2 cellular contexts compared by ENCODE assay signal in genomic region chr17:37024181-37024637, GRCh38.
TF ChIP-seq lines count a peak whose summit lies in the region.

No MANE protein-coding gene starts in this region.

TF ChIP-seq in liver, 16 proteins besides CTCF, POLR2A, EP300 and RAD21:
- TF ChIP-seq MAX (IDR thresholded peaks at IDR 0.05) (peak; percentile 64), GABPA (IDR thresholded peaks at IDR 0.05 in 1 of 2, conservative IDR thresholded peaks at IDR 0.05 in 1 of 2) (peak in 1 of 2 donors; percentile 42), TAF1 (conservative IDR thresholded peaks at IDR 0.05) (no peak), JUND (IDR thresholded peaks at IDR 0.05) (peak in 1 of 2 donors; percentile 89), EGR1 (IDR thresholded peaks at IDR 0.05; ENCODE audit: low read depth in 2 of 2) (no peak), FOXA2 (IDR thresholded peaks at IDR 0.05) (peak; percentile 46), ZBTB33 (IDR thresholded peaks at IDR 0.05) (peak; percentile 80), HNF4G (IDR thresholded peaks at IDR 0.05) (no peak), HNF4A (conservative IDR thresholded peaks at IDR 0.05) (peak; percentile 88 to 97), SP1 (IDR thresholded peaks at IDR 0.05) (peak; percentile 72), YY1 (IDR thresholded peaks at IDR 0.05) (peak; percentile 93), FOXA1 (IDR thresholded peaks at IDR 0.05) (no peak), RXRA (IDR thresholded peaks at IDR 0.05) (peak; percentile 49 to 89), REST (IDR thresholded peaks at IDR 0.05) (peak; percentile 42), NR2F2 (IDR thresholded peaks at IDR 0.05) (no peak), ATF3 (IDR thresholded peaks at IDR 0.05) (no peak)

TF ChIP-seq in HepG2, 621 proteins besides CTCF, POLR2A, EP300 and RAD21:
- TF ChIP-seq ZNF704 (CRISPR knock-in tag; IDR thresholded peaks at IDR 0.05; ENCODE audit: borderline replicate concordance) (no peak), FOSL1 (CRISPR knock-in tag; IDR thresholded peaks at IDR 0.05; ENCODE audit: borderline replicate concordance) (no peak), ZNF639 (CRISPR knock-in tag; conservative IDR thresholded peaks at IDR 0.05) (no peak)
TF ChIP-seq in HepG2: peak in this region for 0.
